Comparison of ENCODE assay signal across 1 cellular context in genomic region chr11:68043349-68044144, GRCh38.
TF ChIP-seq lines count a peak whose summit lies in the region.

No MANE protein-coding gene starts in this region.

TF ChIP-seq in K562, 482 proteins besides CTCF, POLR2A, EP300 and RAD21 (continued from another document and continues in another):
- TF ChIP-seq, protein P1, sequence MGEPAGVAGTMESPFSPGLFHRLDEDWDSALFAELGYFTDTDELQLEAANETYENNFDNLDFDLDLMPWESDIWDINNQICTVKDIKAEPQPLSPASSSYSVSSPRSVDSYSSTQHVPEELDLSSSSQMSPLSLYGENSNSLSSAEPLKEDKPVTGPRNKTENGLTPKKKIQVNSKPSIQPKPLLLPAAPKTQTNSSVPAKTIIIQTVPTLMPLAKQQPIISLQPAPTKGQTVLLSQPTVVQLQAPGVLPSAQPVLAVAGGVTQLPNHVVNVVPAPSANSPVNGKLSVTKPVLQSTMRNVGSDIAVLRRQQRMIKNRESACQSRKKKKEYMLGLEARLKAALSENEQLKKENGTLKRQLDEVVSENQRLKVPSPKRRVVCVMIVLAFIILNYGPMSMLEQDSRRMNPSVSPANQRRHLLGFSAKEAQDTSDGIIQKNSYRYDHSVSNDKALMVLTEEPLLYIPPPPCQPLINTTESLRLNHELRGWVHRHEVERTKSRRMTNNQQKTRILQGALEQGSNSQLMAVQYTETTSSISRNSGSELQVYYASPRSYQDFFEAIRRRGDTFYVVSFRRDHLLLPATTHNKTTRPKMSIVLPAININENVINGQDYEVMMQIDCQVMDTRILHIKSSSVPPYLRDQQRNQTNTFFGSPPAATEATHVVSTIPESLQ (CRISPR knock-in tag; IDR thresholded peaks at IDR 0.05): no peak
- TF ChIP-seq, protein P2, sequence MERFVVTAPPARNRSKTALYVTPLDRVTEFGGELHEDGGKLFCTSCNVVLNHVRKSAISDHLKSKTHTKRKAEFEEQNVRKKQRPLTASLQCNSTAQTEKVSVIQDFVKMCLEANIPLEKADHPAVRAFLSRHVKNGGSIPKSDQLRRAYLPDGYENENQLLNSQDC (CRISPR knock-in tag; IDR thresholded peaks at IDR 0.05): no peak
- 0 out of 2 replicates have a peak, but pooled peaks have one; percentile 48 for TF ChIP-seq FOXP1 (CRISPR knock-in tag; IDR thresholded peaks at IDR 0.05)
- TF ChIP-seq MECOM (CRISPR knock-in tag; IDR thresholded peaks at IDR 0.05): no peak
- peak; percentile 90; the same call in 1 of the 2 replicates for TF ChIP-seq TFAP4 (CRISPR knock-in tag; IDR thresholded peaks at IDR 0.05; ENCODE audit: borderline replicate concordance)
- TF ChIP-seq, protein P3, sequence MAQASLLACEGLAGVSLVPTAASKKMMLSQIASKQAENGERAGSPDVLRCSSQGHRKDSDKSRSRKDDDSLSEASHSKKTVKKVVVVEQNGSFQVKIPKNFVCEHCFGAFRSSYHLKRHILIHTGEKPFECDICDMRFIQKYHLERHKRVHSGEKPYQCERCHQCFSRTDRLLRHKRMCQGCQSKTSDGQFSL (CRISPR knock-in tag; IDR thresholded peaks at IDR 0.05): peak; percentile 49; the same call in 1 of the 2 replicates
- TF ChIP-seq, protein P3 (tag; IDR thresholded peaks at IDR 0.05): peak in 1 of 2 experiments; percentile 16; a peak in 1 of 4 replicates
- TF ChIP-seq ZFP36 (IDR thresholded peaks at IDR 0.05; ENCODE audit: low read depth, low read length, partially characterized antibody): peak; percentile 5
- TF ChIP-seq SAP30 (IDR thresholded peaks at IDR 0.05; ENCODE audit: borderline replicate concordance, insufficient read depth, low read depth, low read length, poor library complexity, severe bottlenecking): peak; percentile 56
- peak; percentile 76; the same call in 1 of the 2 replicates for TF ChIP-seq ZBED1 (IDR thresholded peaks at IDR 0.05)
- peak; percentile 62; the same call in 1 of the 2 replicates for TF ChIP-seq THAP12 (CRISPR knock-in tag; IDR thresholded peaks at IDR 0.05)
- no peak for TF ChIP-seq GTF3C2 (IDR thresholded peaks at IDR 0.05; ENCODE audit: borderline replicate concordance, extremely low read depth, insufficient read length)
- no peak for TF ChIP-seq MAFG (tag; conservative IDR thresholded peaks at IDR 0.05)
- TF ChIP-seq PHF8 (IDR thresholded peaks at IDR 0.05; ENCODE audit: borderline replicate concordance, low read length): peak; percentile 66; the same call in 1 of the 2 replicates
- peak; percentile 57; the same call in 1 of the 2 replicates for TF ChIP-seq RB1 (IDR thresholded peaks at IDR 0.05; ENCODE audit: low read depth)
- TF ChIP-seq ZNF695 (CRISPR knock-in tag; IDR thresholded peaks at IDR 0.05): no peak
- TF ChIP-seq, protein P4, sequence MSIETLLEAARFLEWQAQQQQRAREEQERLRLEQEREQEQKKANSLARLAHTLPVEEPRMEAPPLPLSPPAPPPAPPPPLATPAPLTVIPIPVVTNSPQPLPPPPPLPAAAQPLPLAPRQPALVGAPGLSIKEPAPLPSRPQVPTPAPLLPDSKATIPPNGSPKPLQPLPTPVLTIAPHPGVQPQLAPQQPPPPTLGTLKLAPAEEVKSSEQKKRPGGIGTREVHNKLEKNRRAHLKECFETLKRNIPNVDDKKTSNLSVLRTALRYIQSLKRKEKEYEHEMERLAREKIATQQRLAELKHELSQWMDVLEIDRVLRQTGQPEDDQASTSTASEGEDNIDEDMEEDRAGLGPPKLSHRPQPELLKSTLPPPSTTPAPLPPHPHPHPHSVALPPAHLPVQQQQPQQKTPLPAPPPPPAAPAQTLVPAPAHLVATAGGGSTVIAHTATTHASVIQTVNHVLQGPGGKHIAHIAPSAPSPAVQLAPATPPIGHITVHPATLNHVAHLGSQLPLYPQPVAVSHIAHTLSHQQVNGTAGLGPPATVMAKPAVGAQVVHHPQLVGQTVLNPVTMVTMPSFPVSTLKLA (conservative IDR thresholded peaks at IDR 0.05): peak; percentile 93 to 95
- TF ChIP-seq OTX1 (CRISPR knock-in tag; IDR thresholded peaks at IDR 0.05): no peak
- TF ChIP-seq MTA3 (IDR thresholded peaks at IDR 0.05; ENCODE audit: borderline replicate concordance): 0 out of 2 replicates have a peak, but pooled peaks have one; percentile 45
- TF ChIP-seq E2F8 (IDR thresholded peaks at IDR 0.05; ENCODE audit: low read depth, partially characterized antibody): no peak
- peak; percentile 58 for TF ChIP-seq ATF7 (IDR thresholded peaks at IDR 0.05)
- peak; percentile 25 for TF ChIP-seq MEIS2 (IDR thresholded peaks at IDR 0.05; ENCODE audit: partially characterized antibody)
- peak; percentile 94 for TF ChIP-seq MAX (CRISPR knock-in tag; IDR thresholded peaks at IDR 0.05)
- peak; percentile 83 for TF ChIP-seq NKRF (IDR thresholded peaks at IDR 0.05; ENCODE audit: borderline replicate concordance)
- TF ChIP-seq ZNF699 (CRISPR knock-in tag; IDR thresholded peaks at IDR 0.05; ENCODE audit: insufficient replicate concordance): no peak
- peak; percentile 53 to 64 for TF ChIP-seq NRF1 (conservative IDR thresholded peaks at IDR 0.05 in 1 of 2, IDR thresholded peaks at IDR 0.05 in 1 of 2)
- TF ChIP-seq MIER1 (IDR thresholded peaks at IDR 0.05; ENCODE audit: low read depth): no peak
- peak; percentile 97 for TF ChIP-seq FOSL1 (tag; conservative IDR thresholded peaks at IDR 0.05)
- TF ChIP-seq ZFP1 (CRISPR knock-in tag; IDR thresholded peaks at IDR 0.05): no peak
- peak; percentile 82; the same call in 1 of the 2 replicates for TF ChIP-seq MYNN (IDR thresholded peaks at IDR 0.05)
- no peak for TF ChIP-seq MYNN (CRISPR knock-in tag; IDR thresholded peaks at IDR 0.05)
- peak; percentile 78 for TF ChIP-seq ARID1B (IDR thresholded peaks at IDR 0.05)
- peak; percentile 59 for TF ChIP-seq ZBTB33 (CRISPR knock-in tag; IDR thresholded peaks at IDR 0.05)
- TF ChIP-seq, protein P5, sequence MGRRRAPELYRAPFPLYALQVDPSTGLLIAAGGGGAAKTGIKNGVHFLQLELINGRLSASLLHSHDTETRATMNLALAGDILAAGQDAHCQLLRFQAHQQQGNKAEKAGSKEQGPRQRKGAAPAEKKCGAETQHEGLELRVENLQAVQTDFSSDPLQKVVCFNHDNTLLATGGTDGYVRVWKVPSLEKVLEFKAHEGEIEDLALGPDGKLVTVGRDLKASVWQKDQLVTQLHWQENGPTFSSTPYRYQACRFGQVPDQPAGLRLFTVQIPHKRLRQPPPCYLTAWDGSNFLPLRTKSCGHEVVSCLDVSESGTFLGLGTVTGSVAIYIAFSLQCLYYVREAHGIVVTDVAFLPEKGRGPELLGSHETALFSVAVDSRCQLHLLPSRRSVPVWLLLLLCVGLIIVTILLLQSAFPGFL (CRISPR knock-in tag; IDR thresholded peaks at IDR 0.05): no peak
- TF ChIP-seq, protein P6, sequence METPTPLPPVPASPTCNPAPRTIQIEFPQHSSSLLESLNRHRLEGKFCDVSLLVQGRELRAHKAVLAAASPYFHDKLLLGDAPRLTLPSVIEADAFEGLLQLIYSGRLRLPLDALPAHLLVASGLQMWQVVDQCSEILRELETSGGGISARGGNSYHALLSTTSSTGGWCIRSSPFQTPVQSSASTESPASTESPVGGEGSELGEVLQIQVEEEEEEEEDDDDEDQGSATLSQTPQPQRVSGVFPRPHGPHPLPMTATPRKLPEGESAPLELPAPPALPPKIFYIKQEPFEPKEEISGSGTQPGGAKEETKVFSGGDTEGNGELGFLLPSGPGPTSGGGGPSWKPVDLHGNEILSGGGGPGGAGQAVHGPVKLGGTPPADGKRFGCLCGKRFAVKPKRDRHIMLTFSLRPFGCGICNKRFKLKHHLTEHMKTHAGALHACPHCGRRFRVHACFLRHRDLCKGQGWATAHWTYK (CRISPR knock-in tag; IDR thresholded peaks at IDR 0.05): peak; percentile 98
- no peak for TF ChIP-seq HMG20B (CRISPR knock-in tag; IDR thresholded peaks at IDR 0.05)
